1 cellular context compared by ENCODE assay signal in genomic region chr16:57446530-57447141, GRCh38.
TF ChIP-seq lines count a peak whose summit lies in the region.

No MANE protein-coding gene starts in this region.

TF ChIP-seq in WTC11, 78 proteins besides CTCF, POLR2A, EP300 and RAD21:
- TF ChIP-seq, protein P1, sequence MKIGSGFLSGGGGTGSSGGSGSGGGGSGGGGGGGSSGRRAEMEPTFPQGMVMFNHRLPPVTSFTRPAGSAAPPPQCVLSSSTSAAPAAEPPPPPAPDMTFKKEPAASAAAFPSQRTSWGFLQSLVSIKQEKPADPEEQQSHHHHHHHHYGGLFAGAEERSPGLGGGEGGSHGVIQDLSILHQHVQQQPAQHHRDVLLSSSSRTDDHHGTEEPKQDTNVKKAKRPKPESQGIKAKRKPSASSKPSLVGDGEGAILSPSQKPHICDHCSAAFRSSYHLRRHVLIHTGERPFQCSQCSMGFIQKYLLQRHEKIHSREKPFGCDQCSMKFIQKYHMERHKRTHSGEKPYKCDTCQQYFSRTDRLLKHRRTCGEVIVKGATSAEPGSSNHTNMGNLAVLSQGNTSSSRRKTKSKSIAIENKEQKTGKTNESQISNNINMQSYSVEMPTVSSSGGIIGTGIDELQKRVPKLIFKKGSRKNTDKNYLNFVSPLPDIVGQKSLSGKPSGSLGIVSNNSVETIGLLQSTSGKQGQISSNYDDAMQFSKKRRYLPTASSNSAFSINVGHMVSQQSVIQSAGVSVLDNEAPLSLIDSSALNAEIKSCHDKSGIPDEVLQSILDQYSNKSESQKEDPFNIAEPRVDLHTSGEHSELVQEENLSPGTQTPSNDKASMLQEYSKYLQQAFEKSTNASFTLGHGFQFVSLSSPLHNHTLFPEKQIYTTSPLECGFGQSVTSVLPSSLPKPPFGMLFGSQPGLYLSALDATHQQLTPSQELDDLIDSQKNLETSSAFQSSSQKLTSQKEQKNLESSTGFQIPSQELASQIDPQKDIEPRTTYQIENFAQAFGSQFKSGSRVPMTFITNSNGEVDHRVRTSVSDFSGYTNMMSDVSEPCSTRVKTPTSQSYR (CRISPR knock-in tag; IDR thresholded peaks at IDR 0.05), result no peak
- no peak for TF ChIP-seq ZNF532 (CRISPR knock-in tag; IDR thresholded peaks at IDR 0.05; ENCODE audit: borderline replicate concordance)
- TF ChIP-seq PRRX2 (CRISPR knock-in tag; IDR thresholded peaks at IDR 0.05), result no peak
- TF ChIP-seq, protein P2, sequence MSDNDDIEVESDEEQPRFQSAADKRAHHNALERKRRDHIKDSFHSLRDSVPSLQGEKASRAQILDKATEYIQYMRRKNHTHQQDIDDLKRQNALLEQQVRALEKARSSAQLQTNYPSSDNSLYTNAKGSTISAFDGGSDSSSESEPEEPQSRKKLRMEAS (CRISPR knock-in tag; IDR thresholded peaks at IDR 0.05), result no peak; the same call in 1 of the 2 replicates
- no peak for TF ChIP-seq NR3C1 (CRISPR knock-in tag; conservative IDR thresholded peaks at IDR 0.05; ENCODE audit: low read depth)
- TF ChIP-seq ZNF423 (CRISPR knock-in tag; IDR thresholded peaks at IDR 0.05), result no peak
- TF ChIP-seq GABPB1 (CRISPR knock-in tag; IDR thresholded peaks at IDR 0.05), result no peak
- TF ChIP-seq ZBTB21 (CRISPR knock-in tag; IDR thresholded peaks at IDR 0.05; ENCODE audit: borderline replicate concordance), result no peak
- TF ChIP-seq ZNF263 (CRISPR knock-in tag; IDR thresholded peaks at IDR 0.05; ENCODE audit: low read depth), result no peak
- TF ChIP-seq FOXP4 (CRISPR knock-in tag; IDR thresholded peaks at IDR 0.05), result no peak
- TF ChIP-seq ERG (CRISPR knock-in tag; IDR thresholded peaks at IDR 0.05), result no peak
- TF ChIP-seq HMGA2 (CRISPR knock-in tag; IDR thresholded peaks at IDR 0.05), result no peak
- TF ChIP-seq FOXP1 (CRISPR knock-in tag; IDR thresholded peaks at IDR 0.05; ENCODE audit: borderline replicate concordance), result no peak
- no peak for TF ChIP-seq IRF2 (CRISPR knock-in tag; IDR thresholded peaks at IDR 0.05; ENCODE audit: borderline replicate concordance, low read depth)
- TF ChIP-seq, protein P3, sequence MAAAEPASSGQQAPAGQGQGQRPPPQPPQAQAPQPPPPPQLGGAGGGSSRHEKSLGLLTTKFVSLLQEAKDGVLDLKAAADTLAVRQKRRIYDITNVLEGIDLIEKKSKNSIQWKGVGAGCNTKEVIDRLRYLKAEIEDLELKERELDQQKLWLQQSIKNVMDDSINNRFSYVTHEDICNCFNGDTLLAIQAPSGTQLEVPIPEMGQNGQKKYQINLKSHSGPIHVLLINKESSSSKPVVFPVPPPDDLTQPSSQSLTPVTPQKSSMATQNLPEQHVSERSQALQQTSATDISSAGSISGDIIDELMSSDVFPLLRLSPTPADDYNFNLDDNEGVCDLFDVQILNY (CRISPR knock-in tag; IDR thresholded peaks at IDR 0.05), result no peak
- TF ChIP-seq ELF4 (CRISPR knock-in tag; IDR thresholded peaks at IDR 0.05; ENCODE audit: low read depth), result no peak
TF ChIP-seq in WTC11: peak in this region for 0.
